In genomic region chr5:95771892-95772291, GRCh38 we compare ENCODE assay signal across 19 cellular contexts. TPM values are rescaled to one million over a fixed set of nuclear protein-coding genes. Genes with fewer than 3 reads are reported as not detected.
DNase-seq lines count a peak whose midpoint lies in the region; ATAC-seq, FAIRE-seq and TF ChIP-seq lines count a peak whose summit lies in the region.
"Had no signal": no experiment of that assay in that cellular context is flagged by ENCODE, and none has a peak within 500 bp of the region (broad histone marks: within the 10 kb centered on the region; RNA-seq: fewer than 3 reads in every experiment).

No MANE protein-coding gene starts in this region.

- TF ChIP-seq EP300 in K562 (IDR thresholded peaks at IDR 0.05; ENCODE audit: low read length), result no peak
- no peak for TF ChIP-seq EP300 in suprapubic skin (IDR thresholded peaks at IDR 0.05)

- peaks cover 4% of the 10 kb centered on the region; the same call in 2 of the 3 replicates for H3K79me2 ChIP-seq in K562 (ENCODE audit: control insufficient read depth, insufficient read depth, low read length)

- CTCF ChIA-PET in K562 (lab: Yijun Ruan, JAX; ENCODE audit: low intra/inter-chr PET ratio), result interaction anchor here (0.5 kb wide), 1 partner anchor 140 kb away, joined by 3 read pairs; no protein-coding TSS in a partner anchor

- 0 out of 2 replicates have a peak, but pooled peaks cover 3% of the 10 kb centered on the region for H4K20me1 ChIP-seq in K562 (replicated peaks; ENCODE audit: control insufficient read depth, insufficient read depth, low read length)
- H4K20me1 ChIP-seq: BLaER1 had no signal

- intact Hi-C loops in Right ventricle myocardium superior (cut with DNase I), result no loop called here
- intact Hi-C loops in Right ventricle myocardium inferior (cut with DNase I), result loop anchor here (5.0 kb wide), 2 partner anchors 35 to 105 kb away; no protein-coding TSS in a partner anchor
- intact Hi-C loops in K562 (cut with micrococcal nuclease), result no loop called here
- intact Hi-C loops in right lobe of liver (cut with DNase I), result no loop called here

- peak; percentile 13 for ATAC-seq in Right ventricle myocardium superior (ENCODE audit: poor library complexity)
- no peak for ATAC-seq in Right ventricle myocardium inferior
- ATAC-seq in K562, result peak; percentile 34
- ATAC-seq in right lobe of liver, result no peak
- ATAC-seq in GM19463 (IDR thresholded peaks at IDR 0.05; ENCODE audit: unreplicated experiment), result no peak

- H3K9me3 ChIP-seq in K562 (replicated peaks; ENCODE audit: control insufficient read depth, insufficient read depth, low read depth, low read length) (no peaks in the 10 kb centered on the region), right lobe of liver (no peaks in the 10 kb centered on the region), suprapubic skin (no peaks in the 10 kb centered on the region)
- H3K9me3 ChIP-seq: BLaER1 had no signal

- H3K4me1 ChIP-seq in K562 (replicated peaks in 1 of 2; ENCODE audit: control insufficient read depth in 2 of 2, insufficient read depth in 2 of 2, low read length in 2 of 2) (peaks cover 8 to 19% of the 10 kb centered on the region in 2 experiments), right lobe of liver (peaks cover 0 to 20% (median 7%) of the 10 kb centered on the region in 4 donors), suprapubic skin (peaks cover 29% of the 10 kb centered on the region)
- H3K4me1 ChIP-seq: BLaER1 had no signal

- WGBS in K562 (ENCODE audit: insufficient coverage, low coverage, missing lambda C conversion rate), result 45% methylated on average over 2 of the region's 2 CpGs
- WGBS in right lobe of liver (ENCODE audit: insufficient coverage, low coverage, low lambda C conversion rate, missing lambda C conversion rate), result 90% methylated on average over 2 of the region's 2 CpGs
- WGBS in suprapubic skin, result 64% methylated on average over 2 of the region's 2 CpGs

- in situ Hi-C loops in K562 (cut with MboI), result no loop called here

- peaks cover 87% of the 10 kb centered on the region for H3K36me3 ChIP-seq in K562 (ENCODE audit: control insufficient read depth, insufficient read depth, low read length)
- H3K36me3 ChIP-seq in right lobe of liver, result peaks cover 0 to 7% (median 0%) of the 10 kb centered on the region in 4 donors
- no peaks in the 10 kb centered on the region for H3K36me3 ChIP-seq in suprapubic skin

- no peak overlapping the region for H3K4me2 ChIP-seq in K562 (ENCODE audit: insufficient read depth, low read length)
- H3K4me2 ChIP-seq: BLaER1, PC-9 had no signal

- no peaks in the 10 kb centered on the region for H3K27me3 ChIP-seq in K562 (ENCODE audit: control insufficient read depth in 2 of 2, insufficient read depth in 2 of 2, low read length in 2 of 2)
- H3K27me3 ChIP-seq in right lobe of liver, result no peaks in the 10 kb centered on the region
- no peaks in the 10 kb centered on the region for H3K27me3 ChIP-seq in suprapubic skin
- H3K27me3 ChIP-seq: BLaER1 had no signal

- no peak for TF ChIP-seq CTCF in K562 (IDR thresholded peaks at IDR 0.05 in 2 of 3, conservative IDR thresholded peaks at IDR 0.05 in 1 of 3; ENCODE audit: insufficient read depth in 2 of 3, low read depth in 1 of 3, low read length in 3 of 3)
- TF ChIP-seq CTCF in right lobe of liver (IDR thresholded peaks at IDR 0.05), result no peak
- TF ChIP-seq CTCF in suprapubic skin (IDR thresholded peaks at IDR 0.05), result no peak

- no peak for FAIRE-seq in K562 (lab: Jason Lieb, UNC)
- FAIRE-seq: GM19239 had no signal

- no peak overlapping the region for H2AFZ ChIP-seq in K562 (ENCODE audit: low read depth, low read length)
- H2AFZ ChIP-seq: PC-9 had no signal

- POLR2A ChIA-PET in K562 (lab: Yijun Ruan, JAX), result interaction anchor here (0.7 to 3.3 kb wide), 5 partner anchors 9 to 18 kb away, joined by 3 to 26 read pairs (median 3); no protein-coding TSS in a partner anchor

- H3K9me1 ChIP-seq in K562 (ENCODE audit: control insufficient read depth, insufficient read depth, low read length), result peaks cover 4% of the 10 kb centered on the region

- TF ChIP-seq POLR2A in K562 (conservative IDR thresholded peaks at IDR 0.05), result no peak; the same call in 1 of the 2 replicates
- TF ChIP-seq POLR2A in right lobe of liver (IDR thresholded peaks at IDR 0.05), result no peak
- TF ChIP-seq POLR2A in suprapubic skin (IDR thresholded peaks at IDR 0.05), result no peak

- no peak overlapping the region for H3K9ac ChIP-seq in K562 (ENCODE audit: insufficient read depth in 1 of 2, low read depth in 2 of 2, low read length in 2 of 2)
- H3K9ac ChIP-seq: BLaER1 had no signal

- no peak for DNase-seq in Right ventricle myocardium superior
- no peak for DNase-seq in Right ventricle myocardium inferior (ENCODE audit: missing footprints)
- peak in 1 of 4 experiments; percentile 23 for DNase-seq in K562 (ENCODE audit: extremely low read depth in 1 of 4, low spot score in 3 of 4)
- DNase-seq in right lobe of liver, result no peak
- no peak for DNase-seq in suprapubic skin (ENCODE audit: low spot score in 2 of 2)
- no peak for DNase-seq in globus pallidus (ENCODE audit: low spot score)
- no peak for DNase-seq in retina
- DNase-seq: 8988T; CD8-positive, alpha-beta memory T cell; DND-41; GDM1; MM.1S; NCI-H1105 treated with DMSO at 0.1 percent for 48 hours; NCI-H187 treated with DMSO at 0.1 percent for 48 hours; NCI-H446; PC-9 had no signal

- no TSS peak for BruUV-seq in K562 (replicated peaks; lab: Mats Ljungman, UMichigan)

- H3K27ac ChIP-seq in K562 (ENCODE audit: extremely low read depth, low read depth, low read length), result no peak overlapping the region
- peak overlapping the region; percentile 35 to 88 (median 77) for H3K27ac ChIP-seq in right lobe of liver
- H3K27ac ChIP-seq in suprapubic skin, result peak overlapping the region; percentile 47
- H3K27ac ChIP-seq: BLaER1, PC-9 had no signal

- H3K4me3 ChIP-seq in K562 (no peak overlapping the region), right lobe of liver (no peak overlapping the region), suprapubic skin (no peak overlapping the region)
- H3K4me3 ChIP-seq: BLaER1, PC-9 had no signal

- no peak for TF ChIP-seq RAD21 in K562 (CRISPR knock-in tag; conservative IDR thresholded peaks at IDR 0.05 in 1 of 2, IDR thresholded peaks at IDR 0.05 in 1 of 2)

TF ChIP-seq in K562, 482 proteins besides CTCF, POLR2A, EP300 and RAD21 (continues in another document):
- TF ChIP-seq CBFA2T3 (IDR thresholded peaks at IDR 0.05) (peak; percentile 65), CBFA2T2 (conservative IDR thresholded peaks at IDR 0.05) (0 out of 2 replicates have a peak, but pooled peaks have one; percentile 11), MCM5 (IDR thresholded peaks at IDR 0.05; ENCODE audit: low read depth) (no peak), NFIX (CRISPR knock-in tag; IDR thresholded peaks at IDR 0.05; ENCODE audit: low read depth) (no peak), RCOR1 (IDR thresholded peaks at IDR 0.05; ENCODE audit: borderline replicate concordance in 1 of 2, low read depth in 2 of 2, low read length in 2 of 2) (peak in 1 of 2 experiments; percentile 39; a peak in 1 of 4 replicates), CXXC5 (CRISPR knock-in tag; IDR thresholded peaks at IDR 0.05) (0 out of 2 replicates have a peak, but pooled peaks have one; percentile 9), POLR2AphosphoS5 (IDR thresholded peaks at IDR 0.05; ENCODE audit: control insufficient read depth, insufficient read depth, low read depth, low read length) (peak; percentile 38; the same call in 1 of the 2 replicates)

RNA-seq across cellular contexts. Expression of gene RHOBTB3, which starts 40.8 kb away (rescaled TPM):
- total RNA-seq in Right ventricle myocardium superior, result 81.1 TPM
- total RNA-seq in Right ventricle myocardium inferior, result 76.5 TPM
- total RNA-seq in K562 (2011; cell fraction: chromatin; rRNA removed; ENCODE audit: low replicate concordance), result 221 and 302 TPM in 2 replicates
- total RNA-seq in K562 (2011; cell fraction: nucleolus; rRNA removed), result 117 and 137 TPM in 2 replicates
- total RNA-seq in K562 (2011; cell fraction: nucleoplasm; rRNA removed), result 147 and 234 TPM in 2 replicates
- 107 and 112 TPM in 2 replicates for total RNA-seq in K562 (2014; rRNA removed)
- 142 and 164 TPM in 2 replicates for total RNA-seq in K562 (2014; rRNA removed; fragmentation: Illumina TruSeq; extraction: Trizol)
- total RNA-seq in K562 (2015; rRNA removed; fragmentation: Illumina TruSeq; extraction: Trizol), result 133 and 143 TPM in 2 replicates
- 124 and 142 TPM in 2 replicates for total RNA-seq in K562 (2021)
- 128 and 166 TPM in 2 replicates for polyA plus RNA-seq in K562 (2011; rRNA removed)
- 180 and 257 TPM in 2 replicates for polyA plus RNA-seq in K562 (2011; cell fraction: cytosol; rRNA removed)
- 207 and 234 TPM in 2 replicates for polyA plus RNA-seq in K562 (2011; cell fraction: nucleus; rRNA removed)
- 73.9 and 97.8 TPM in 2 replicates for polyA plus RNA-seq in K562 (2012)
- polyA plus RNA-seq in K562 (2014; fragmentation: Illumina TruSeq; extraction: Trizol), result 111 and 115 TPM in 2 replicates
- 10 to 100 TPM; 39.7 to 53.0 TPM for polyA plus RNA-seq in K562 (2014; fragmentation: Nextera tagmentation; extraction: Ambion mirVana)
- polyA plus RNA-seq in K562 (2014; rRNA removed), result 78.4 and 81.2 TPM in 2 replicates
- polyA minus RNA-seq in K562 (2011; rRNA and poly(A)+ RNA removed), result 373 and 438 TPM in 2 replicates
- polyA minus RNA-seq in K562 (2011; cell fraction: cytosol; rRNA and poly(A)+ RNA removed), result 200 and 263 TPM in 2 replicates
- polyA minus RNA-seq in K562 (2011; cell fraction: nucleus; rRNA and poly(A)+ RNA removed), result 246 and 302 TPM in 2 replicates
- total RNA-seq in right lobe of liver, result 10 to 100 TPM; 24.1 to 49.1 (median 38.9) TPM
- 10 to 100 TPM; 31.0 to 74.2 (median 46.3) TPM for total RNA-seq in suprapubic skin

RNA-seq across cellular contexts. Expression of gene GLRX, which starts 50.6 kb away (rescaled TPM):
- total RNA-seq in Right ventricle myocardium superior (104 TPM), Right ventricle myocardium inferior (111 TPM), K562 (2014; rRNA removed) (3.3 and 3.6 TPM in 2 replicates), K562 (2014; rRNA removed; fragmentation: Illumina TruSeq; extraction: Trizol) (2.0 and 2.3 TPM in 2 replicates), K562 (2015; rRNA removed; fragmentation: Illumina TruSeq; extraction: Trizol) (3.1 and 3.6 TPM in 2 replicates), K562 (2021) (2.9 and 4.4 TPM in 2 replicates), right lobe of liver (100 to 1,000 TPM in 3 of 6 experiments, 10 to 100 TPM in 3; 40.2 to 228 (median 82.8) TPM), suprapubic skin (100 to 1,000 TPM in 2 of 4 donors, 10 to 100 TPM in 2; 30.9 to 151 (median 80.0) TPM)
- 4.8 and 5.3 TPM in 2 replicates for total RNA-seq in K562 (2011; cell fraction: chromatin; rRNA removed; ENCODE audit: low replicate concordance)
- 5.4 and 6.7 TPM in 2 replicates for total RNA-seq in K562 (2011; cell fraction: nucleolus; rRNA removed)
- total RNA-seq in K562 (2011; cell fraction: nucleoplasm; rRNA removed), result 4.9 and 5.2 TPM in 2 replicates
- polyA plus RNA-seq in K562 (2011; rRNA removed) (6.2 and 7.3 TPM in 2 replicates), K562 (2014; fragmentation: Illumina TruSeq; extraction: Trizol) (4.6 and 6.4 TPM in 2 replicates), K562 (2014; fragmentation: Nextera tagmentation; extraction: Ambion mirVana) (10 to 100 TPM; 10.5 to 11.2 TPM), K562 (2014; rRNA removed) (4.9 and 11.1 TPM in 2 replicates)
- polyA plus RNA-seq in K562 (2011; cell fraction: cytosol; rRNA removed), result 2.5 and 4.4 TPM in 2 replicates
- polyA plus RNA-seq in K562 (2011; cell fraction: nucleus; rRNA removed), result 2.8 and 5.8 TPM in 2 replicates
- polyA plus RNA-seq in K562 (2012), result 13.4 and 13.6 TPM in 2 replicates
- polyA minus RNA-seq in K562 (2011; rRNA and poly(A)+ RNA removed), result 3.1 and 6.2 TPM in 2 replicates
- polyA minus RNA-seq in K562 (2011; cell fraction: cytosol; rRNA and poly(A)+ RNA removed), result 0.82 and 2.5 TPM in 2 replicates
- polyA minus RNA-seq in K562 (2011; cell fraction: nucleus; rRNA and poly(A)+ RNA removed), result 1.9 and 2.6 TPM in 2 replicates

Comparison
In these comparisons a context has a peak if more than half of its experiments do, and no peak if none do; other contexts are left out.
1. ATAC-seq: peak in Right ventricle myocardium superior (single experiment) and K562 (single experiment); none in Right ventricle myocardium inferior (single experiment), right lobe of liver (0 of 4) and GM19463 (single experiment).
2. RNA of gene GLRX, which starts 50.6 kb away (total RNA-seq): 30.9 to 151 TPM in suprapubic skin, 111 TPM in Right ventricle myocardium inferior (single experiment), 104 TPM in Right ventricle myocardium superior (single experiment) and 40.2 to 228 TPM in right lobe of liver; 2.0 to 6.7 TPM in K562; every median in the first group is over 4 times any median in the second.